In the genomic region with DNA sequence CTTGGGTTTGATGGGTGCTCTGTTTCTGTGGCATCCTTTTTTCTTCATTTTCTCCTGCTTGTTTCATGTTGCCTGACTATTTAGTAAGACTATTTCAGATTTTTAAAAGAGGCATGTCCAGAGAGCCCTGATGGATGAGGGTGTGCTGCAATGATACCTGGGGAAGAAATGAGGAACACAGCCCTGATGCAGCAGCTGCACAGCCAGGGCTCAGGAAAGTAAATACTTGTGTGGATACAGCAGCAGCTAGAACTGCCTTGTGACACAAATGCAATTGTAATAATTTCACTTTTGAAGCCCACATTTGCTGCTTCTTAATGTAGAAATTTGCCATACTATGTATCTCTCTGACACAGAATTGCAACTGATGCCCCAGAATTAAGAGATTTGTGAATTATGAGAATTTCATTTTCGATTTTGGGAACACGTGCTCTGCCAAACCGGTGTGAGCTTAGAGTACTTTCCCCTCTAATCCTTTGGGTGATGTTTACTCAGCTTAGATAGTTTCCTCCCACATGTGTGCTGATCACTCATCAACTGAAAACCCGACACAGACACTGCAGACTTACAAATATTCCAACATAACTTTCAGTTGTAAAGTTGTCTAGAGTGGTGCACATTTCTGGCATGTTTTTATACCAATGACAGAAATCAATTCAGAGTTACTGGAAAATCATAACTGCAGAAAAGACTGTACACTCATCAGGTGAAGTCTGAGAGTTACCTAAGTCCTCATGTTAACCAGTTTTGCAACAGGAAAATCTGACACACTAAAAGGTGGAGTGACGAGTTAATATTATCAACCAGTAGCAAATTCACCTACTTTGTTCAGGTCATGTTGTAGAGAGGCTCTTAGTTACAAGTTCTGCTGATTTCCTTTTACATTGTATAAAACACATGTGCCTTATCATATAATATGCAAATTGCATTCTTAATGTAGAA, we compare ENCODE assay signal across 13 cellular contexts.
DNase-seq lines count a peak whose midpoint lies in the region; ATAC-seq lines count a peak whose summit lies in the region.
"Had no signal": no experiment of that assay in that cellular context is flagged by ENCODE, and none has a peak within 500 bp of the region (broad histone marks: within the 10 kb centered on the region; RNA-seq: fewer than 3 reads in every experiment).

No MANE protein-coding gene starts in this region.

- H3K36me3 Mint-ChIP-seq in activated CD4-positive, alpha-beta T cell treated with anti-CD3 and anti-CD28 coated beads, Interleukin-2, amount 10 ng/mL, durations not matched to agents 7 days and 5 days (ENCODE audit: low read depth) = no peaks in the 10 kb centered on the region
- H3K36me3 Mint-ChIP-seq: CD8-positive, alpha-beta memory T cell had no signal

- no peaks in the 10 kb centered on the region for H3K36me3 ChIP-seq in endocrine pancreas (ENCODE audit: control insufficient read depth, insufficient read depth, low read length)
- H3K36me3 ChIP-seq: vagina had no signal

- DNase-seq in NCI-H1092 (lab: John Stamatoyannopoulos, UW) (peak; percentile 70), NCI-H187 treated with DMSO at 0.1 percent for 48 hours (lab: John Stamatoyannopoulos, UW) (no peak), amniotic stem cell (lab: John Stamatoyannopoulos, UW) (no peak)
- DNase-seq in activated CD4-positive, alpha-beta T cell treated with anti-CD3 and anti-CD28 coated beads, Interleukin-2, amount 10 ng/mL, durations not matched to agents 7 days and 5 days = no peak
- DNase-seq: aorta; CD8-positive, alpha-beta memory T cell; kidney glomerular epithelial cell; NCI-H2029 had no signal

- no peak overlapping the region for H3K27ac Mint-ChIP-seq in activated CD4-positive, alpha-beta T cell treated with anti-CD3 and anti-CD28 coated beads, Interleukin-2, amount 10 ng/mL, durations not matched to agents 7 days and 5 days
- H3K27ac Mint-ChIP-seq: CD8-positive, alpha-beta memory T cell had no signal

- ATAC-seq in GM18511 (IDR thresholded peaks at IDR 0.05; ENCODE audit: unreplicated experiment) = peak; percentile 89
- ATAC-seq in HG02588 (IDR thresholded peaks at IDR 0.05; ENCODE audit: unreplicated experiment) = peak; percentile 78
- no peak for ATAC-seq in GM18861 (IDR thresholded peaks at IDR 0.05; ENCODE audit: unreplicated experiment)

- peak overlapping the region; percentile 36 for H3K4me3 ChIP-seq in endocrine pancreas (ENCODE audit: control insufficient read depth, insufficient read depth, low read length)
- H3K4me3 ChIP-seq: vagina had no signal

- no peaks in the 10 kb centered on the region for H3K9me3 Mint-ChIP-seq in activated CD4-positive, alpha-beta T cell treated with anti-CD3 and anti-CD28 coated beads, Interleukin-2, amount 10 ng/mL, durations not matched to agents 7 days and 5 days

- H3K4me1 Mint-ChIP-seq in activated CD4-positive, alpha-beta T cell treated with anti-CD3 and anti-CD28 coated beads, Interleukin-2, amount 10 ng/mL, durations not matched to agents 7 days and 5 days = no peaks in the 10 kb centered on the region
- H3K4me1 Mint-ChIP-seq: CD8-positive, alpha-beta memory T cell had no signal

- H3K4me3 Mint-ChIP-seq in activated CD4-positive, alpha-beta T cell treated with anti-CD3 and anti-CD28 coated beads, Interleukin-2, amount 10 ng/mL, durations not matched to agents 7 days and 5 days = no peak overlapping the region
- H3K4me3 Mint-ChIP-seq: CD8-positive, alpha-beta memory T cell had no signal

- H3K4me1 ChIP-seq in endocrine pancreas (ENCODE audit: control insufficient read depth, insufficient read depth, low read length) = no peaks in the 10 kb centered on the region
- H3K4me1 ChIP-seq: vagina had no signal

- H3K9ac ChIP-seq in endocrine pancreas (ENCODE audit: control insufficient read depth, insufficient read depth, low read length) = no peak overlapping the region

- CTCF ChIA-PET in activated CD4-positive, alpha-beta T cell treated with anti-CD3 and anti-CD28 coated beads, Interleukin-2, amount 10 ng/mL, durations not matched to agents 7 days and 5 days (lab: Charles Lee) = no interaction called here

- no peaks in the 10 kb centered on the region for H3K27me3 Mint-ChIP-seq in activated CD4-positive, alpha-beta T cell treated with anti-CD3 and anti-CD28 coated beads, Interleukin-2, amount 10 ng/mL, durations not matched to agents 7 days and 5 days
- H3K27me3 Mint-ChIP-seq: CD8-positive, alpha-beta memory T cell had no signal

- H3K27me3 ChIP-seq in endocrine pancreas (ENCODE audit: control insufficient read depth, insufficient read depth, low read length) = no peaks in the 10 kb centered on the region
- H3K27me3 ChIP-seq: vagina had no signal

- no peaks in the 10 kb centered on the region for H3K9me3 ChIP-seq in endocrine pancreas (ENCODE audit: control insufficient read depth, low read length)
- H3K9me3 ChIP-seq: vagina had no signal

- POLR2A ChIA-PET in activated CD4-positive, alpha-beta T cell treated with anti-CD3 and anti-CD28 coated beads, Interleukin-2, amount 10 ng/mL, durations not matched to agents 7 days and 5 days (lab: Charles Lee) = no interaction called here
